Comparison of ENCODE assay signal across 9 cellular contexts in genomic region chr2:177758591-177759371, GRCh38.
DNase-seq lines count a peak whose midpoint lies in the region; ATAC-seq and TF ChIP-seq lines count a peak whose summit lies in the region.
"Had no signal": no experiment of that assay in that cellular context is flagged by ENCODE, and none has a peak within 500 bp of the region (broad histone marks: within the 10 kb centered on the region; RNA-seq: fewer than 3 reads in every experiment).

No MANE protein-coding gene starts in this region.

- no peak overlapping the region for H3K9ac ChIP-seq in PC-3 (ENCODE audit: low read length)

- POLR2A ChIA-PET in PC-3 (lab: Charles Lee; ENCODE audit: unreplicated experiment): no interaction called here

- no peak overlapping the region for H3K27ac Mint-ChIP-seq in stimulated activated memory B cell treated with anti-CD40 and anti-IgM and Interleukin-4, amounts not matched to agents 10 μg/mL and 1 μg/mL and 100 μg/mL, for 72 hours

- H3K4me3 Mint-ChIP-seq in stimulated activated memory B cell treated with anti-CD40 and anti-IgM and Interleukin-4, amounts not matched to agents 10 μg/mL and 1 μg/mL and 100 μg/mL, for 72 hours: no peak overlapping the region

- no peak overlapping the region for H3K4me3 ChIP-seq in PC-3 (ENCODE audit: low read length)
- no peak overlapping the region for H3K4me3 ChIP-seq in epithelial cell of esophagus (ENCODE audit: low read length)
- peak overlapping the region; percentile 19 for H3K4me3 ChIP-seq in neuron (ENCODE audit: low read length)
- H3K4me3 ChIP-seq: thoracic aorta had no signal

- H3K36me3 Mint-ChIP-seq in stimulated activated memory B cell treated with anti-CD40 and anti-IgM and Interleukin-4, amounts not matched to agents 10 μg/mL and 1 μg/mL and 100 μg/mL, for 72 hours: no peaks in the 10 kb centered on the region

- no peaks in the 10 kb centered on the region for H4K20me1 ChIP-seq in PC-3 (ENCODE audit: low read length)

- DNase-seq in left cardiac atrium: peak; percentile 41
- no peak for DNase-seq in cardiac septum (ENCODE audit: low spot score)
- DNase-seq in PC-3: peak; percentile 59
- DNase-seq in epithelial cell of esophagus (ENCODE audit: low read depth): peak; percentile 42
- DNase-seq in activated gamma-delta T cell (lab: John Stamatoyannopoulos, UW): no peak

- no peak overlapping the region for H3K4me2 ChIP-seq in PC-3 (ENCODE audit: low read length)

- H3K79me2 ChIP-seq in PC-3 (ENCODE audit: low read length): no peaks in the 10 kb centered on the region

- intact Hi-C loops in left cardiac atrium (cut with DNase I) (loop anchor here (5.0 to 10.0 kb wide), 4 partner anchors 274 to 1106 kb away; no protein-coding TSS in a partner anchor), cardiac septum (cut with DNase I) (loop anchor here (5.0 kb wide), 1 partner anchor 421 kb away; no protein-coding TSS in a partner anchor), PC-3 (cut with micrococcal nuclease) (loop anchor here (1.0 to 10.0 kb wide), 5 partner anchors 42 to 614 kb away; no protein-coding TSS in a partner anchor)

- H2AFZ ChIP-seq in PC-3 (ENCODE audit: low read length) (peak overlapping the region; percentile 14; the same call in 1 of the 2 replicates), neuron (ENCODE audit: low read depth, low read length) (peak overlapping the region; percentile 69)

- no peak overlapping the region for H3K27ac ChIP-seq in PC-3 (ENCODE audit: low read length)
- H3K27ac ChIP-seq: thoracic aorta had no signal

- H3K9me3 Mint-ChIP-seq in stimulated activated memory B cell treated with anti-CD40 and anti-IgM and Interleukin-4, amounts not matched to agents 10 μg/mL and 1 μg/mL and 100 μg/mL, for 72 hours: no peaks in the 10 kb centered on the region

- no peaks in the 10 kb centered on the region for H3K36me3 ChIP-seq in PC-3 (ENCODE audit: low read depth, low read length)
- H3K36me3 ChIP-seq in neuron (ENCODE audit: insufficient read depth, low read length): no peaks in the 10 kb centered on the region
- H3K36me3 ChIP-seq: thoracic aorta had no signal

- peaks cover 26% of the 10 kb centered on the region; the same call in 1 of the 2 replicates for H3K27me3 ChIP-seq in PC-3 (ENCODE audit: low read length)
- no peaks in the 10 kb centered on the region for H3K27me3 ChIP-seq in neuron (ENCODE audit: insufficient read depth, low read length)

- no TSS peak for BruUV-seq in PC-3 (replicated peaks; lab: Mats Ljungman, UMichigan)

- H3F3A ChIP-seq in PC-3 (ENCODE audit: low read length, unreplicated experiment): no peaks in the 10 kb centered on the region

- no peaks in the 10 kb centered on the region for H3K4me1 ChIP-seq in PC-3 (ENCODE audit: insufficient read depth, low read length)
- H3K4me1 ChIP-seq in neuron (ENCODE audit: insufficient read depth, low read length): peaks cover 22% of the 10 kb centered on the region

- H3K27me3 Mint-ChIP-seq in stimulated activated memory B cell treated with anti-CD40 and anti-IgM and Interleukin-4, amounts not matched to agents 10 μg/mL and 1 μg/mL and 100 μg/mL, for 72 hours: peaks cover 44% of the 10 kb centered on the region

- peaks cover 6% of the 10 kb centered on the region for H3K4me1 Mint-ChIP-seq in stimulated activated memory B cell treated with anti-CD40 and anti-IgM and Interleukin-4, amounts not matched to agents 10 μg/mL and 1 μg/mL and 100 μg/mL, for 72 hours

- H3K9me2 ChIP-seq in PC-3 (replicated peaks; ENCODE audit: low read length): no peaks in the 10 kb centered on the region

- TF ChIP-seq CTCF in PC-3 (conservative IDR thresholded peaks at IDR 0.05; ENCODE audit: low read depth, low read length) (peak; percentile 68), epithelial cell of esophagus (IDR thresholded peaks at IDR 0.05; ENCODE audit: insufficient read depth, low read depth, low read length, missing control alignments) (peak; percentile 51)

- CTCF ChIA-PET in PC-3 (lab: Charles Lee): no interaction called here

- no peak for ATAC-seq in left cardiac atrium
- peak; percentile 23; the same call in 1 of the 2 replicates for ATAC-seq in PC-3
- no peak for ATAC-seq in GM18867 (IDR thresholded peaks at IDR 0.05; ENCODE audit: unreplicated experiment)
- ATAC-seq in stimulated activated memory B cell treated with anti-CD40 and anti-IgM and Interleukin-4, amounts not matched to agents 10 μg/mL and 1 μg/mL and 100 μg/mL, for 72 hours: no peak

- H3K9me3 ChIP-seq in PC-3 (ENCODE audit: low read length): no peaks in the 10 kb centered on the region
- no peaks in the 10 kb centered on the region for H3K9me3 ChIP-seq in neuron (ENCODE audit: low read length)
- H3K9me3 ChIP-seq: thoracic aorta had no signal

Comparison
In these comparisons a context has a peak if more than half of its experiments do, and no peak if none do; other contexts are left out.
1. DNase-seq: peak in left cardiac atrium (single experiment), PC-3 (single experiment) and epithelial cell of esophagus (single experiment); none in cardiac septum (single experiment) and activated gamma-delta T cell (single experiment).